In the genomic region with DNA sequence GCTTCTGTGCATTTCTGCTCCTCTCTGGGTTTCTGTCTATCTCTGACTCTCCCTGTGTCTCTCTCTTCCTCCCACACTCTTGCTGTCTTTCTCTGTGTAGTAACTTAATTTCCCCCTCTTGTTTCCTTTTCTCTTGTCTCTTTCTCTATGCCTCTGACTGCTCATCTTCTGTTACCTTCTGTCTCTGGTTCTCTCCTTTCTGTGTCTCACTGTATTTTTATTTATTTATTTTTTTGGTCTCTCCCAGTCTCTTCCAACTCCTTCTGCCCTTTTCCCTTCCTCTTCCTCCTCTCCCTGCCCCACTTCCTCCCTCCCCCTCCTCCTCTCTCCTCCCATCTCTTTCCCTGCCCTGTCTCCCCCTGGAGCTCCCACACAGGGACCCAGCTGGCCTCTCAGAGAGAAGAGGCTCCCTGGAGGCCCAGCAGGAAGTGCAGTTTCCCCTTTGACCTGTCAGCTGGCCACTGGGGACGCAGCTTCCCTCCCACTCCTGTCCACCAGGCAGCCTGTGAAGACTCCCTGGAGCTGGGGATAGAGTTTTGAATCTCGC, we compare ENCODE assay signal across 1 cellular context.
TF ChIP-seq lines count a peak whose summit lies in the region.

No MANE protein-coding gene starts in this region.

TF ChIP-seq in HepG2, 621 proteins besides CTCF, POLR2A, EP300 and RAD21 (continued from another document and continues in another):
- TF ChIP-seq, protein P1, sequence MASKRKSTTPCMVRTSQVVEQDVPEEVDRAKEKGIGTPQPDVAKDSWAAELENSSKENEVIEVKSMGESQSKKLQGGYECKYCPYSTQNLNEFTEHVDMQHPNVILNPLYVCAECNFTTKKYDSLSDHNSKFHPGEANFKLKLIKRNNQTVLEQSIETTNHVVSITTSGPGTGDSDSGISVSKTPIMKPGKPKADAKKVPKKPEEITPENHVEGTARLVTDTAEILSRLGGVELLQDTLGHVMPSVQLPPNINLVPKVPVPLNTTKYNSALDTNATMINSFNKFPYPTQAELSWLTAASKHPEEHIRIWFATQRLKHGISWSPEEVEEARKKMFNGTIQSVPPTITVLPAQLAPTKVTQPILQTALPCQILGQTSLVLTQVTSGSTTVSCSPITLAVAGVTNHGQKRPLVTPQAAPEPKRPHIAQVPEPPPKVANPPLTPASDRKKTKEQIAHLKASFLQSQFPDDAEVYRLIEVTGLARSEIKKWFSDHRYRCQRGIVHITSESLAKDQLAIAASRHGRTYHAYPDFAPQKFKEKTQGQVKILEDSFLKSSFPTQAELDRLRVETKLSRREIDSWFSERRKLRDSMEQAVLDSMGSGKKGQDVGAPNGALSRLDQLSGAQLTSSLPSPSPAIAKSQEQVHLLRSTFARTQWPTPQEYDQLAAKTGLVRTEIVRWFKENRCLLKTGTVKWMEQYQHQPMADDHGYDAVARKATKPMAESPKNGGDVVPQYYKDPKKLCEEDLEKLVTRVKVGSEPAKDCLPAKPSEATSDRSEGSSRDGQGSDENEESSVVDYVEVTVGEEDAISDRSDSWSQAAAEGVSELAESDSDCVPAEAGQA (IDR thresholded peaks at IDR 0.05; ENCODE audit: low read depth) = no peak
- TF ChIP-seq, protein P1 (CRISPR knock-in tag; IDR thresholded peaks at IDR 0.05; ENCODE audit: borderline replicate concordance) = no peak
- TF ChIP-seq CBFB (CRISPR knock-in tag; IDR thresholded peaks at IDR 0.05) (no peak), HNRNPL (IDR thresholded peaks at IDR 0.05; ENCODE audit: low read depth, low read length) (0 out of 2 replicates have a peak, but pooled peaks have one; percentile 15), ZNF775 (CRISPR knock-in tag; IDR thresholded peaks at IDR 0.05; ENCODE audit: borderline replicate concordance) (no peak), ZSCAN22 (CRISPR knock-in tag; IDR thresholded peaks at IDR 0.05) (peak; percentile 90), ZNF276 (CRISPR knock-in tag; IDR thresholded peaks at IDR 0.05; ENCODE audit: low read depth) (no peak), CENPX (CRISPR knock-in tag; IDR thresholded peaks at IDR 0.05) (no peak), IRX3 (CRISPR knock-in tag; IDR thresholded peaks at IDR 0.05; ENCODE audit: borderline replicate concordance, low read depth) (no peak), ZNF430 (CRISPR knock-in tag; IDR thresholded peaks at IDR 0.05) (no peak), NR2F6 (IDR thresholded peaks at IDR 0.05) (peak; percentile 92), NR2F6 (CRISPR knock-in tag; IDR thresholded peaks at IDR 0.05) (peak; percentile 94), HNRNPUL1 (IDR thresholded peaks at IDR 0.05; ENCODE audit: low read depth, low read length) (no peak), ZFP62 (CRISPR knock-in tag; IDR thresholded peaks at IDR 0.05) (no peak), JARID2 (CRISPR knock-in tag; IDR thresholded peaks at IDR 0.05; ENCODE audit: insufficient replicate concordance) (no peak), ARID2 (CRISPR knock-in tag; IDR thresholded peaks at IDR 0.05; ENCODE audit: borderline replicate concordance) (no peak), SKI (IDR thresholded peaks at IDR 0.05; ENCODE audit: partially characterized antibody) (no peak), ZNF792 (CRISPR knock-in tag; IDR thresholded peaks at IDR 0.05) (0 out of 2 replicates have a peak, but pooled peaks have one; percentile 17), ZFX (CRISPR knock-in tag; IDR thresholded peaks at IDR 0.05; ENCODE audit: low read depth) (peak; percentile 69), ZNF766 (CRISPR knock-in tag; IDR thresholded peaks at IDR 0.05; ENCODE audit: borderline replicate concordance) (0 out of 2 replicates have a peak, but pooled peaks have one; percentile 25), SALL1 (CRISPR knock-in tag; IDR thresholded peaks at IDR 0.05) (peak; percentile 75), SAP130 (CRISPR knock-in tag; IDR thresholded peaks at IDR 0.05; ENCODE audit: low read depth) (peak; percentile 78), ZFY (CRISPR knock-in tag; IDR thresholded peaks at IDR 0.05) (peak; percentile 47; the same call in 1 of the 2 replicates), ZNF496 (CRISPR knock-in tag; IDR thresholded peaks at IDR 0.05; ENCODE audit: insufficient replicate concordance) (no peak), CHD4 (IDR thresholded peaks at IDR 0.05; ENCODE audit: borderline replicate concordance, low read length) (no peak), IRF2 (CRISPR knock-in tag; IDR thresholded peaks at IDR 0.05) (no peak)
- TF ChIP-seq, protein P2, sequence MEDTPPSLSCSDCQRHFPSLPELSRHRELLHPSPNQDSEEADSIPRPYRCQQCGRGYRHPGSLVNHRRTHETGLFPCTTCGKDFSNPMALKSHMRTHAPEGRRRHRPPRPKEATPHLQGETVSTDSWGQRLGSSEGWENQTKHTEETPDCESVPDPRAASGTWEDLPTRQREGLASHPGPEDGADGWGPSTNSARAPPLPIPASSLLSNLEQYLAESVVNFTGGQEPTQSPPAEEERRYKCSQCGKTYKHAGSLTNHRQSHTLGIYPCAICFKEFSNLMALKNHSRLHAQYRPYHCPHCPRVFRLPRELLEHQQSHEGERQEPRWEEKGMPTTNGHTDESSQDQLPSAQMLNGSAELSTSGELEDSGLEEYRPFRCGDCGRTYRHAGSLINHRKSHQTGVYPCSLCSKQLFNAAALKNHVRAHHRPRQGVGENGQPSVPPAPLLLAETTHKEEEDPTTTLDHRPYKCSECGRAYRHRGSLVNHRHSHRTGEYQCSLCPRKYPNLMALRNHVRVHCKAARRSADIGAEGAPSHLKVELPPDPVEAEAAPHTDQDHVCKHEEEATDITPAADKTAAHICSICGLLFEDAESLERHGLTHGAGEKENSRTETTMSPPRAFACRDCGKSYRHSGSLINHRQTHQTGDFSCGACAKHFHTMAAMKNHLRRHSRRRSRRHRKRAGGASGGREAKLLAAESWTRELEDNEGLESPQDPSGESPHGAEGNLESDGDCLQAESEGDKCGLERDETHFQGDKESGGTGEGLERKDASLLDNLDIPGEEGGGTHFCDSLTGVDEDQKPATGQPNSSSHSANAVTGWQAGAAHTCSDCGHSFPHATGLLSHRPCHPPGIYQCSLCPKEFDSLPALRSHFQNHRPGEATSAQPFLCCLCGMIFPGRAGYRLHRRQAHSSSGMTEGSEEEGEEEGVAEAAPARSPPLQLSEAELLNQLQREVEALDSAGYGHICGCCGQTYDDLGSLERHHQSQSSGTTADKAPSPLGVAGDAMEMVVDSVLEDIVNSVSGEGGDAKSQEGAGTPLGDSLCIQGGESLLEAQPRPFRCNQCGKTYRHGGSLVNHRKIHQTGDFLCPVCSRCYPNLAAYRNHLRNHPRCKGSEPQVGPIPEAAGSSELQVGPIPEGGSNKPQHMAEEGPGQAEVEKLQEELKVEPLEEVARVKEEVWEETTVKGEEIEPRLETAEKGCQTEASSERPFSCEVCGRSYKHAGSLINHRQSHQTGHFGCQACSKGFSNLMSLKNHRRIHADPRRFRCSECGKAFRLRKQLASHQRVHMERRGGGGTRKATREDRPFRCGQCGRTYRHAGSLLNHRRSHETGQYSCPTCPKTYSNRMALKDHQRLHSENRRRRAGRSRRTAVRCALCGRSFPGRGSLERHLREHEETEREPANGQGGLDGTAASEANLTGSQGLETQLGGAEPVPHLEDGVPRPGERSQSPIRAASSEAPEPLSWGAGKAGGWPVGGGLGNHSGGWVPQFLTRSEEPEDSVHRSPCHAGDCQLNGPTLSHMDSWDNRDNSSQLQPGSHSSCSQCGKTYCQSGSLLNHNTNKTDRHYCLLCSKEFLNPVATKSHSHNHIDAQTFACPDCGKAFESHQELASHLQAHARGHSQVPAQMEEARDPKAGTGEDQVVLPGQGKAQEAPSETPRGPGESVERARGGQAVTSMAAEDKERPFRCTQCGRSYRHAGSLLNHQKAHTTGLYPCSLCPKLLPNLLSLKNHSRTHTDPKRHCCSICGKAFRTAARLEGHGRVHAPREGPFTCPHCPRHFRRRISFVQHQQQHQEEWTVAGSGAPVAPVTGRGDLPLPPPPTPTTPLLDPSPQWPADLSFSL (CRISPR knock-in tag; IDR thresholded peaks at IDR 0.05) = no peak
- TF ChIP-seq, protein P3, sequence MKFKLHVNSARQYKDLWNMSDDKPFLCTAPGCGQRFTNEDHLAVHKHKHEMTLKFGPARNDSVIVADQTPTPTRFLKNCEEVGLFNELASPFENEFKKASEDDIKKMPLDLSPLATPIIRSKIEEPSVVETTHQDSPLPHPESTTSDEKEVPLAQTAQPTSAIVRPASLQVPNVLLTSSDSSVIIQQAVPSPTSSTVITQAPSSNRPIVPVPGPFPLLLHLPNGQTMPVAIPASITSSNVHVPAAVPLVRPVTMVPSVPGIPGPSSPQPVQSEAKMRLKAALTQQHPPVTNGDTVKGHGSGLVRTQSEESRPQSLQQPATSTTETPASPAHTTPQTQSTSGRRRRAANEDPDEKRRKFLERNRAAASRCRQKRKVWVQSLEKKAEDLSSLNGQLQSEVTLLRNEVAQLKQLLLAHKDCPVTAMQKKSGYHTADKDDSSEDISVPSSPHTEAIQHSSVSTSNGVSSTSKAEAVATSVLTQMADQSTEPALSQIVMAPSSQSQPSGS (CRISPR knock-in tag; IDR thresholded peaks at IDR 0.05) = no peak
- TF ChIP-seq, protein P4, sequence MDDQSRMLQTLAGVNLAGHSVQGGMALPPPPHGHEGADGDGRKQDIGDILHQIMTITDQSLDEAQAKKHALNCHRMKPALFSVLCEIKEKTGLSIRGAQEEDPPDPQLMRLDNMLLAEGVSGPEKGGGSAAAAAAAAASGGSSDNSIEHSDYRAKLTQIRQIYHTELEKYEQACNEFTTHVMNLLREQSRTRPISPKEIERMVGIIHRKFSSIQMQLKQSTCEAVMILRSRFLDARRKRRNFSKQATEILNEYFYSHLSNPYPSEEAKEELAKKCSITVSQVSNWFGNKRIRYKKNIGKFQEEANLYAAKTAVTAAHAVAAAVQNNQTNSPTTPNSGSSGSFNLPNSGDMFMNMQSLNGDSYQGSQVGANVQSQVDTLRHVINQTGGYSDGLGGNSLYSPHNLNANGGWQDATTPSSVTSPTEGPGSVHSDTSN (CRISPR knock-in tag; IDR thresholded peaks at IDR 0.05; ENCODE audit: borderline replicate concordance) = no peak
- TF ChIP-seq, protein P5, sequence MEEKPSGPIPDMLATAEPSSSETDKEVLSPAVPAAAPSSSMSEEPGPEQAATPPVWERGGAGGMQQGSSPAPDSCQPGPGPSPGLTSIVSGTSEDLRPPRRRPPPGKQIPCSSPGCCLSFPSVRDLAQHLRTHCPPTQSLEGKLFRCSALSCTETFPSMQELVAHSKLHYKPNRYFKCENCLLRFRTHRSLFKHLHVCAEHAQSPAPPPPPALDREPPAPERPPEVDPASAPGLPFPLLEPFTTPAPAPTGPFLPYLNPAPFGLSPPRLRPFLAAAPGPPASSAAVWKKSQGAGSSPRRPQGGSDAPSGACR (CRISPR knock-in tag; IDR thresholded peaks at IDR 0.05) = no peak
- TF ChIP-seq, protein P6, sequence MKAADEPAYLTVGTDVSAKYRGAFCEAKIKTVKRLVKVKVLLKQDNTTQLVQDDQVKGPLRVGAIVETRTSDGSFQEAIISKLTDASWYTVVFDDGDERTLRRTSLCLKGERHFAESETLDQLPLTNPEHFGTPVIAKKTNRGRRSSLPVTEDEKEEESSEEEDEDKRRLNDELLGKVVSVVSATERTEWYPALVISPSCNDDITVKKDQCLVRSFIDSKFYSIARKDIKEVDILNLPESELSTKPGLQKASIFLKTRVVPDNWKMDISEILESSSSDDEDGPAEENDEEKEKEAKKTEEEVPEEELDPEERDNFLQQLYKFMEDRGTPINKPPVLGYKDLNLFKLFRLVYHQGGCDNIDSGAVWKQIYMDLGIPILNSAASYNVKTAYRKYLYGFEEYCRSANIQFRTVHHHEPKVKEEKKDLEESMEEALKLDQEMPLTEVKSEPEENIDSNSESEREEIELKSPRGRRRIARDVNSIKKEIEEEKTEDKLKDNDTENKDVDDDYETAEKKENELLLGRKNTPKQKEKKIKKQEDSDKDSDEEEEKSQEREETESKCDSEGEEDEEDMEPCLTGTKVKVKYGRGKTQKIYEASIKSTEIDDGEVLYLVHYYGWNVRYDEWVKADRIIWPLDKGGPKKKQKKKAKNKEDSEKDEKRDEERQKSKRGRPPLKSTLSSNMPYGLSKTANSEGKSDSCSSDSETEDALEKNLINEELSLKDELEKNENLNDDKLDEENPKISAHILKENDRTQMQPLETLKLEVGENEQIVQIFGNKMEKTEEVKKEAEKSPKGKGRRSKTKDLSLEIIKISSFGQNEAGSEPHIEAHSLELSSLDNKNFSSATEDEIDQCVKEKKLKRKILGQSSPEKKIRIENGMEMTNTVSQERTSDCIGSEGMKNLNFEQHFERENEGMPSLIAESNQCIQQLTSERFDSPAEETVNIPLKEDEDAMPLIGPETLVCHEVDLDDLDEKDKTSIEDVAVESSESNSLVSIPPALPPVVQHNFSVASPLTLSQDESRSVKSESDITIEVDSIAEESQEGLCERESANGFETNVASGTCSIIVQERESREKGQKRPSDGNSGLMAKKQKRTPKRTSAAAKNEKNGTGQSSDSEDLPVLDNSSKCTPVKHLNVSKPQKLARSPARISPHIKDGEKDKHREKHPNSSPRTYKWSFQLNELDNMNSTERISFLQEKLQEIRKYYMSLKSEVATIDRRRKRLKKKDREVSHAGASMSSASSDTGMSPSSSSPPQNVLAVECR (CRISPR knock-in tag; IDR thresholded peaks at IDR 0.05; ENCODE audit: borderline replicate concordance) = peak; percentile 47; the same call in 1 of the 2 replicates
